Comparison of ENCODE assay signal across 11 cellular contexts in the genomic region with DNA sequence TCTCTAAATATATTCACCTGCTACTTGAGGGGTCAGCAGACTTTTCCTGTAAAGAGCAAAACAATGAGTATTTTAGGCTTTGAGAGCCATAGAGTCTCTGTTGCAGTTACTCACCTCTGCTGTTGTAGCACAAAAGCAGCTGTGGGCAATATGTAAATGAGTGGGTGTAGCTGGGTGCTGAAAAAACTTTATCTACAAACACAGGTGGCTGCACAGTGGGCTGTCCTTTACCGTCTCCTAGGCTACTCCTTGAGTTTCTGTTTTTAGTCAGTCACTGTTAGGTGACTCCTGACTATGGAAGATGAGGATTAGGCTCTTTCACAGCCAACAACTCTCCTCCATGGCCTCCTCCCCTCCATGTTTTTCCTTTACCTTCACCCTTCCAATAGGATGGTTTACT.
A peak's percentile ranks its signal among the peaks of the same experiment; 100 is the strongest.
DNase-seq lines count a peak whose midpoint lies in the region; ATAC-seq and TF ChIP-seq lines count a peak whose summit lies in the region.
"Had no signal": no experiment of that assay in that cellular context is flagged by ENCODE, and none has a peak within 500 bp of the region (broad histone marks: within the 10 kb centered on the region; RNA-seq: fewer than 3 reads in every experiment).

No MANE protein-coding gene starts in this region.

- no peak for TF ChIP-seq POLR2A in right lobe of liver (IDR thresholded peaks at IDR 0.05)

- peak overlapping the region; percentile 6; the same call in 1 of the 2 replicates for H3K9ac ChIP-seq in BLaER1

- H3K27me3 Mint-ChIP-seq in T-helper 17 cell: no peaks in the 10 kb centered on the region
- no peaks in the 10 kb centered on the region for H3K27me3 Mint-ChIP-seq in activated T-helper 2 cell treated with anti-CD3 and anti-CD28 coated beads, Interferon-gamma antibody, Interleukin-2, Interleukin-4, amounts not matched to agents 10 μg/mL and 5 μg/mL and 100 μg/mL, durations not matched to agents 14 hours and 24 hours and 36 hours (ENCODE audit: low read depth)
- H3K27me3 Mint-ChIP-seq: activated CD8-positive, alpha-beta memory T cell treated with anti-CD3 and anti-CD28 coated beads, Interleukin-2, amount 10 ng/mL, durations not matched to agents 7 days and 5 days had no signal

- 70% methylated on average over 1 of the region's 1 CpG for WGBS in right lobe of liver (ENCODE audit: insufficient coverage, low coverage, low lambda C conversion rate, missing lambda C conversion rate)

- H3K36me3 ChIP-seq in BLaER1: no peaks in the 10 kb centered on the region
- no peaks in the 10 kb centered on the region for H3K36me3 ChIP-seq in right lobe of liver

- DNase-seq in T-helper 17 cell: no peak
- no peak for DNase-seq in activated naive CD4-positive, alpha-beta T cell treated with Interleukin-2 at 50 U/mL for 16 hours
- no peak for DNase-seq in right lobe of liver
- DNase-seq in SHP77 treated with DMSO at 0.1 percent for 48 hours (lab: John Stamatoyannopoulos, UW): no peak
- no peak for DNase-seq in activated T-helper 2 cell treated with anti-CD3 and anti-CD28 coated beads, Interferon-gamma antibody, Interleukin-2, Interleukin-4, amounts not matched to agents 10 μg/mL and 5 μg/mL and 100 μg/mL, durations not matched to agents 14 hours and 24 hours and 36 hours (ENCODE audit: low spot score)
- DNase-seq: activated CD8-positive, alpha-beta memory T cell treated with anti-CD3 and anti-CD28 coated beads, Interleukin-2, amount 10 ng/mL, durations not matched to agents 7 days and 5 days; body of pancreas; NCI-H187 had no signal

- no peak for TF ChIP-seq CTCF in right lobe of liver (IDR thresholded peaks at IDR 0.05)

- no peaks in the 10 kb centered on the region for H3K9me3 Mint-ChIP-seq in activated T-helper 2 cell treated with anti-CD3 and anti-CD28 coated beads, Interferon-gamma antibody, Interleukin-2, Interleukin-4, amounts not matched to agents 10 μg/mL and 5 μg/mL and 100 μg/mL, durations not matched to agents 14 hours and 24 hours and 36 hours

- intact Hi-C loops in right lobe of liver (cut with DNase I): no loop called here
- intact Hi-C loops in activated T-helper 2 cell treated with anti-CD3 and anti-CD28 coated beads, Interferon-gamma antibody, Interleukin-2, Interleukin-4, amounts not matched to agents 10 μg/mL and 5 μg/mL and 100 μg/mL, durations not matched to agents 14 hours and 24 hours and 36 hours (cut with micrococcal nuclease): no loop called here

- H3K4me3 Mint-ChIP-seq in T-helper 17 cell: peak overlapping the region; percentile 13
- H3K4me3 Mint-ChIP-seq in activated T-helper 2 cell treated with anti-CD3 and anti-CD28 coated beads, Interferon-gamma antibody, Interleukin-2, Interleukin-4, amounts not matched to agents 10 μg/mL and 5 μg/mL and 100 μg/mL, durations not matched to agents 14 hours and 24 hours and 36 hours (ENCODE audit: low read depth): no peak overlapping the region
- H3K4me3 Mint-ChIP-seq: activated CD8-positive, alpha-beta memory T cell treated with anti-CD3 and anti-CD28 coated beads, Interleukin-2, amount 10 ng/mL, durations not matched to agents 7 days and 5 days had no signal

- peaks cover 10% of the 10 kb centered on the region for H3K9me3 ChIP-seq in BLaER1
- peaks cover 2% of the 10 kb centered on the region for H3K9me3 ChIP-seq in T-helper 17 cell (ENCODE audit: control insufficient read depth, low read length, poor library complexity, severe bottlenecking)
- H3K9me3 ChIP-seq in right lobe of liver: no peaks in the 10 kb centered on the region
- H3K9me3 ChIP-seq: body of pancreas had no signal

- H4K20me1 ChIP-seq in BLaER1: no peaks in the 10 kb centered on the region

- peak overlapping the region; percentile 6; the same call in 1 of the 2 replicates for H3K27ac ChIP-seq in BLaER1
- no peak overlapping the region for H3K27ac ChIP-seq in right lobe of liver
- H3K27ac ChIP-seq: body of pancreas had no signal

- H3K4me3 ChIP-seq in BLaER1: peak overlapping the region; percentile 46; the same call in 1 of the 2 replicates
- H3K4me3 ChIP-seq in right lobe of liver: no peak overlapping the region
- H3K4me3 ChIP-seq: body of pancreas had no signal

- peak overlapping the region; percentile 77 for H3K4me2 ChIP-seq in BLaER1

- H3K27me3 ChIP-seq in BLaER1: no peaks in the 10 kb centered on the region
- no peaks in the 10 kb centered on the region for H3K27me3 ChIP-seq in right lobe of liver
- H3K27me3 ChIP-seq: body of pancreas had no signal

- peak overlapping the region; percentile 32 for H3K27ac Mint-ChIP-seq in T-helper 17 cell
- H3K27ac Mint-ChIP-seq in activated T-helper 2 cell treated with anti-CD3 and anti-CD28 coated beads, Interferon-gamma antibody, Interleukin-2, Interleukin-4, amounts not matched to agents 10 μg/mL and 5 μg/mL and 100 μg/mL, durations not matched to agents 14 hours and 24 hours and 36 hours: no peak overlapping the region
- H3K27ac Mint-ChIP-seq: activated CD8-positive, alpha-beta memory T cell treated with anti-CD3 and anti-CD28 coated beads, Interleukin-2, amount 10 ng/mL, durations not matched to agents 7 days and 5 days had no signal

- H3K4me1 ChIP-seq in BLaER1 (peaks cover 46% of the 10 kb centered on the region), right lobe of liver (peaks cover 0 to 7% (median 0%) of the 10 kb centered on the region in 4 donors)
- H3K4me1 ChIP-seq: body of pancreas had no signal

- peaks cover 20% of the 10 kb centered on the region for H3K4me1 Mint-ChIP-seq in T-helper 17 cell
- no peaks in the 10 kb centered on the region for H3K4me1 Mint-ChIP-seq in activated T-helper 2 cell treated with anti-CD3 and anti-CD28 coated beads, Interferon-gamma antibody, Interleukin-2, Interleukin-4, amounts not matched to agents 10 μg/mL and 5 μg/mL and 100 μg/mL, durations not matched to agents 14 hours and 24 hours and 36 hours (ENCODE audit: low read depth)

- H3K36me3 Mint-ChIP-seq in T-helper 17 cell (ENCODE audit: low read depth): no peaks in the 10 kb centered on the region
- no peaks in the 10 kb centered on the region for H3K36me3 Mint-ChIP-seq in activated T-helper 2 cell treated with anti-CD3 and anti-CD28 coated beads, Interferon-gamma antibody, Interleukin-2, Interleukin-4, amounts not matched to agents 10 μg/mL and 5 μg/mL and 100 μg/mL, durations not matched to agents 14 hours and 24 hours and 36 hours (ENCODE audit: low read depth)
- H3K36me3 Mint-ChIP-seq: activated CD8-positive, alpha-beta memory T cell treated with anti-CD3 and anti-CD28 coated beads, Interleukin-2, amount 10 ng/mL, durations not matched to agents 7 days and 5 days had no signal

- ATAC-seq in GM19328 (IDR thresholded peaks at IDR 0.05; ENCODE audit: unreplicated experiment): peak; percentile 89
- ATAC-seq in HG03159 (IDR thresholded peaks at IDR 0.05; ENCODE audit: unreplicated experiment): peak; percentile 63
- peak; percentile 61 for ATAC-seq in T-helper 17 cell
- ATAC-seq in right lobe of liver: no peak
- ATAC-seq: activated CD8-positive, alpha-beta memory T cell treated with anti-CD3 and anti-CD28 coated beads, Interleukin-2, amount 10 ng/mL, durations not matched to agents 7 days and 5 days; body of pancreas had no signal

Comparison
In these comparisons a context has a peak if more than half of its experiments do, and no peak if none do; other contexts are left out.
1. ATAC-seq: peak in GM19328 (single experiment), HG03159 (single experiment) and T-helper 17 cell (single experiment); none in right lobe of liver (0 of 4).